ENCODE assay signal across 20 cellular contexts in the genomic region with DNA sequence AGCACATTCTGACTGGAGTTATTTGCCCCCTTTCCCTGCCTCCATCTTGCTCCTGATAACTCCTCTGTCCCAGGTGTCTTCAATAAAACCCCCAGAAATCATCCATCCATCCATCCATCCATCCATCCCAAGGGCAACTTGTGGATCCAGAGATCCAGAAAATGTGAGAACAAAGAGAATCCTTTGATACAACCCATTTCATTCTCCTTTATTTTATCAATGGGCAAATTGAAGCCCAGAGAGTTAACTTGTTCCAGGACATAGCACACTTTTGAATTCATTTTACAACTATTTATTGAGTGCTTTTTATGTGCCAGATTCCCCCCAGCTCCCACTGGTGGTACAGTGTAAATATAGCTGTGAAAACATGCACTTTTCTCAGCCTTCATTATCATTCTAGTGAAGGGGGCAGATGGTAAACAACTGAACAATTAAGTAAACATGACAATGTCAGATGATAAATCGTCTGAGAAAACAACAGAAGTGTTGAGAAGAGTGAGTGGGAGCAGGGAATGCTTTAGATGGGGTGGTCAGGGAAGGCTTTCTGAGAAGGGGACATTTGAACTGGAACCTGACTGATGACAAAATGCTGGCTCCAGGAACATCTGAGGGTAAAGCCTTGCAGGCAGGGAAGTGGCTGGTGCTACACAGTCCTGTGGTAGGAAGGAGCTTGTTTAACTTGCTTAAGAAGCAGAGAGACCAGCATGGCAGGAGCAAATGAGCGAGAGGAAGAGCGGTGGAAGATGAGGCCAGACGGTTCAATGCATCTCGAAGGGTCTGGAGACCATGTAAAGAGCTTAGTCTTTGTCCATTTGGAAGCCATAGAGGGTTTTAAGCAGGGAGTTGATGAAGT.
DNase-seq lines count a peak whose midpoint lies in the region; TF ChIP-seq lines count a peak whose summit lies in the region.
"Had no signal": no experiment of that assay in that cellular context is flagged by ENCODE, and none has a peak within 500 bp of the region (broad histone marks: within the 10 kb centered on the region; RNA-seq: fewer than 3 reads in every experiment).

No MANE protein-coding gene starts in this region.

- H3K4me1 ChIP-seq in Loucy (ENCODE audit: insufficient read depth, low read length, poor library complexity, severe bottlenecking): peaks cover 44% of the 10 kb centered on the region
- H3K4me1 ChIP-seq: HAP-1 had no signal

- H3K4me3 ChIP-seq in Loucy (ENCODE audit: low read length, poor library complexity, severe bottlenecking) (no peak overlapping the region), epithelial cell of esophagus (ENCODE audit: low read length) (no peak overlapping the region)
- H3K4me3 ChIP-seq: coronary artery, HAP-1, lung, PC-9, suprapubic skin had no signal

- H3F3A ChIP-seq in Loucy (ENCODE audit: low read depth): no peaks in the 10 kb centered on the region

- H3K36me3 Mint-ChIP-seq in nephron progenitor cell (ENCODE audit: low read depth): no peaks in the 10 kb centered on the region

- H3K9me2 ChIP-seq in Loucy (replicated peaks; ENCODE audit: low read depth, low read length): no peaks in the 10 kb centered on the region

- H3K27me3 ChIP-seq in Loucy (ENCODE audit: insufficient read depth, low read length, poor library complexity, severe bottlenecking): no peaks in the 10 kb centered on the region
- H3K27me3 ChIP-seq: suprapubic skin had no signal

- H3K27me3 Mint-ChIP-seq in nephron progenitor cell (ENCODE audit: low read depth, poor library complexity): no peaks in the 10 kb centered on the region

- no peak overlapping the region for H3K4me3 Mint-ChIP-seq in nephron progenitor cell
- H3K4me3 Mint-ChIP-seq: stimulated activated naive B cell treated with anti-CD40 and anti-IgM and Interleukin-4, amounts not matched to agents 10 μg/mL and 1 μg/mL and 100 μg/mL, for 72 hours had no signal

- H3K4me1 Mint-ChIP-seq in nephron progenitor cell: peaks cover 29% of the 10 kb centered on the region

- H3K9me3 Mint-ChIP-seq in nephron progenitor cell: peaks cover 30% of the 10 kb centered on the region

- DNase-seq in COLO829 (ENCODE audit: low spot score) (peak; percentile 51), epithelial cell of esophagus (ENCODE audit: low read depth) (peak; percentile 31), nephron progenitor cell (no peak), GM13976 (ENCODE audit: low spot score) (no peak), NCI-H524 (lab: John Stamatoyannopoulos, UW) (no peak), NCI-H82 (lab: John Stamatoyannopoulos, UW) (no peak)
- DNase-seq: activated CD4-positive, alpha-beta T cell treated with anti-CD3 and anti-CD28 coated beads for 48 hours; activated naive CD4-positive, alpha-beta T cell; activated T-cell treated with anti-CD3 and anti-CD28 coated beads, Interleukin-2, amount 50 U/mL, for 48 hours; NCI-H2107; PC-9; SHP77 treated with DMSO at 0.1 percent for 48 hours; stimulated activated CD4-positive, alpha-beta T cell treated with anti-CD3 and anti-CD28 coated beads, Interleukin-4, amount 100 ng/mL, for 24 hours; stimulated activated naive B cell treated with anti-CD40 and anti-IgM and Interleukin-4, amounts not matched to agents 10 μg/mL and 1 μg/mL and 100 μg/mL, for 72 hours; T-helper 1 cell had no signal

- in situ Hi-C loops in GM13976 (cut with MboI; ENCODE audit: low sequenced_read_pairs, unreplicated experiment): no loop called here

- H2AFZ ChIP-seq in Loucy (ENCODE audit: low read length): 0 out of 2 replicates have a peak overlapping the region, but pooled peaks have one; percentile 52
- H2AFZ ChIP-seq: PC-9 had no signal

- no peak overlapping the region for H3K4me2 ChIP-seq in Loucy (ENCODE audit: low read depth, low read length, poor library complexity, severe bottlenecking)
- H3K4me2 ChIP-seq: PC-9 had no signal

- no peaks in the 10 kb centered on the region for H3K36me3 ChIP-seq in Loucy (ENCODE audit: insufficient read depth, low read length)
- H3K36me3 ChIP-seq: HAP-1, suprapubic skin had no signal

- H4K20me1 ChIP-seq in Loucy (ENCODE audit: insufficient read depth, low read length, poor library complexity, severe bottlenecking): no peaks in the 10 kb centered on the region

- TF ChIP-seq CTCF in Loucy (conservative IDR thresholded peaks at IDR 0.05; ENCODE audit: low read length) (no peak), epithelial cell of esophagus (IDR thresholded peaks at IDR 0.05; ENCODE audit: insufficient read depth, low read depth, low read length, missing control alignments) (no peak), nephron progenitor cell (IDR thresholded peaks at IDR 0.05) (no peak), GM13976 (IDR thresholded peaks at IDR 0.05; ENCODE audit: borderline replicate concordance, control extremely low read depth, extremely low read depth, insufficient read depth, missing control alignments) (no peak)

- H3K27ac Mint-ChIP-seq in nephron progenitor cell: peak overlapping the region; percentile 87
- H3K27ac Mint-ChIP-seq: stimulated activated naive B cell treated with anti-CD40 and anti-IgM and Interleukin-4, amounts not matched to agents 10 μg/mL and 1 μg/mL and 100 μg/mL, for 72 hours had no signal

- H3K9ac ChIP-seq in Loucy (ENCODE audit: low read depth, low read length, poor library complexity, severe bottlenecking): peak overlapping the region; percentile 26

- H3K9me3 ChIP-seq in Loucy (ENCODE audit: insufficient read depth, low read depth, low read length): no peaks in the 10 kb centered on the region
- H3K9me3 ChIP-seq: HAP-1, suprapubic skin had no signal

- no peaks in the 10 kb centered on the region for H3K79me2 ChIP-seq in Loucy (ENCODE audit: insufficient read depth, low read length)

Comparison
In these comparisons a context has a peak if more than half of its experiments do, and no peak if none do; other contexts are left out.
1. DNase-seq: peak in COLO829 (single experiment) and epithelial cell of esophagus (single experiment); none in nephron progenitor cell (single experiment), GM13976 (single experiment), NCI-H524 (0 of 2) and NCI-H82 (single experiment).